Comparison of ENCODE assay signal across 8 cellular contexts in genomic region chr2:205763708-205764501, GRCh38.
DNase-seq lines count a peak whose midpoint lies in the region; ATAC-seq and TF ChIP-seq lines count a peak whose summit lies in the region.

No MANE protein-coding gene starts in this region.

- peak overlapping the region; percentile 92 for H3K27ac Mint-ChIP-seq in nephron progenitor cell

- peak; percentile 89 for DNase-seq in AG08395 (ENCODE audit: low spot score)
- DNase-seq in GM20000 (ENCODE audit: low spot score), result peak; percentile 27
- peak; percentile 33 for DNase-seq in UCSD-AML1 (lab: John Stamatoyannopoulos, UW; ENCODE audit: unreplicated experiment)
- DNase-seq in fibroblast of mammary gland (ENCODE audit: low read depth), result peak; percentile 73
- peak; percentile 77 for DNase-seq in nephron progenitor cell
- DNase-seq in T-helper 9 cell, result no peak

- peaks cover 6% of the 10 kb centered on the region for H3K27me3 Mint-ChIP-seq in nephron progenitor cell (ENCODE audit: low read depth, poor library complexity)

- no peak overlapping the region for H3K4me3 Mint-ChIP-seq in nephron progenitor cell

- no peak overlapping the region for H3K4me3 ChIP-seq in fibroblast of mammary gland (ENCODE audit: control insufficient read depth, low read depth, low read length)

- TF ChIP-seq CTCF in GM20000 (IDR thresholded peaks at IDR 0.05; ENCODE audit: extremely low read depth, missing control alignments) (peak; percentile 65), fibroblast of mammary gland (conservative IDR thresholded peaks at IDR 0.05; ENCODE audit: control insufficient read depth, insufficient read depth, low read depth, low read length) (peak; percentile 19), nephron progenitor cell (IDR thresholded peaks at IDR 0.05) (peak; percentile 58)

- H3K36me3 Mint-ChIP-seq in nephron progenitor cell (ENCODE audit: low read depth), result peaks cover 51% of the 10 kb centered on the region

- ATAC-seq in HG02970 (IDR thresholded peaks at IDR 0.05; ENCODE audit: low FRiP score, unreplicated experiment) (no peak), HG03565 (IDR thresholded peaks at IDR 0.05; ENCODE audit: unreplicated experiment) (no peak)

- peaks cover 26% of the 10 kb centered on the region for H3K4me1 Mint-ChIP-seq in nephron progenitor cell

- no peaks in the 10 kb centered on the region for H3K9me3 Mint-ChIP-seq in nephron progenitor cell
